In the genomic region with DNA sequence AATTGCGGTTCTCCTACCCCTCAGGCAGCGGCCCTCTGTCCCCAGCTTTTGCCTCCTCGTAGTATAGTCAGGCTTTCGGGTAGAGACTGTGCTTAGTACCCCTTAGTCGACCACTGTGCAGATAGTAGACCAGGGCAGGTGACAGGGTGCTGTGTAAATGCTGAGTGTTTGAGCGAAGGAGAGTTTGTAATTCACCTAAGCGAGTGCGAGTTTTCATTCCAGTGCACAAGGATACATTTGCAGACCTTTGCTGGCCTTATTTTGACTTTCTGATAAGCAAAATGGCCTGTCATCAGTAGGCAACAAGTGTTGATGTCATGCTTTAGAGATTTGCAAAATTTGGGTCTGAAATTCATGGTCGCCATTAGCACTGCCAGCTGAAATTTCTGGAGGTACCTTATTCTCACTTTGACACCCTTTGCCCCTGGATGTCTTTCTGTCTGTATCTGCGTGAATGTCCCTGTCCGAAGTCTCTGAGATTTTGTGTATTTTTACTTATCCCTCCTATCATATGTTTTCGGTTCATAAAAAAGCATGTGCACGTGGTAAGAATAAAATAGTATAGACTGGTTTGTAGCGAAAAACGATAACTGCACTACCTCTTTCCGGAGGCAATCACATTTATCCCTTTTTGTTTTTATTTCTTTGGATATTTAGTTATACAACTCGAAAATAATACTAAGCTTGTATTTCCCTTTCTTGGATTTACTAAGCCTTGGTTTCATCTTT, we compare ENCODE assay signal across 1 cellular context.
A peak's percentile ranks its signal among the peaks of the same experiment; 100 is the strongest.
TF ChIP-seq lines count a peak whose summit lies in the region.

No MANE protein-coding gene starts in this region.

TF ChIP-seq in HEK293, 187 proteins besides CTCF, POLR2A, EP300 and RAD21 (continued from another document):
- TF ChIP-seq ZNF777 (tag by site-specific recombination; IDR thresholded peaks at IDR 0.05; ENCODE audit: borderline replicate concordance) = no peak
- TF ChIP-seq ZNF571 (tag by site-specific recombination; IDR thresholded peaks at IDR 0.05) = no peak
- TF ChIP-seq ZNF2 (tag by site-specific recombination; IDR thresholded peaks at IDR 0.05) = 0 out of 2 replicates have a peak, but pooled peaks have one; percentile 44
- no peak for TF ChIP-seq MZF1 (tag by site-specific recombination; IDR thresholded peaks at IDR 0.05; ENCODE audit: borderline replicate concordance)
- TF ChIP-seq, protein P1, sequence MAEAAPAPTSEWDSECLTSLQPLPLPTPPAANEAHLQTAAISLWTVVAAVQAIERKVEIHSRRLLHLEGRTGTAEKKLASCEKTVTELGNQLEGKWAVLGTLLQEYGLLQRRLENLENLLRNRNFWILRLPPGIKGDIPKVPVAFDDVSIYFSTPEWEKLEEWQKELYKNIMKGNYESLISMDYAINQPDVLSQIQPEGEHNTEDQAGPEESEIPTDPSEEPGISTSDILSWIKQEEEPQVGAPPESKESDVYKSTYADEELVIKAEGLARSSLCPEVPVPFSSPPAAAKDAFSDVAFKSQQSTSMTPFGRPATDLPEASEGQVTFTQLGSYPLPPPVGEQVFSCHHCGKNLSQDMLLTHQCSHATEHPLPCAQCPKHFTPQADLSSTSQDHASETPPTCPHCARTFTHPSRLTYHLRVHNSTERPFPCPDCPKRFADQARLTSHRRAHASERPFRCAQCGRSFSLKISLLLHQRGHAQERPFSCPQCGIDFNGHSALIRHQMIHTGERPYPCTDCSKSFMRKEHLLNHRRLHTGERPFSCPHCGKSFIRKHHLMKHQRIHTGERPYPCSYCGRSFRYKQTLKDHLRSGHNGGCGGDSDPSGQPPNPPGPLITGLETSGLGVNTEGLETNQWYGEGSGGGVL (tag by site-specific recombination; IDR thresholded peaks at IDR 0.05) = no peak
- TF ChIP-seq ZNF354C (tag by site-specific recombination; IDR thresholded peaks at IDR 0.05; ENCODE audit: borderline replicate concordance, low read depth) = no peak
- peak; percentile 56; the same call in 1 of the 2 replicates for TF ChIP-seq SCRT1 (tag by site-specific recombination; IDR thresholded peaks at IDR 0.05; ENCODE audit: borderline replicate concordance)
- no peak for TF ChIP-seq ZNF292 (tag by site-specific recombination; IDR thresholded peaks at IDR 0.05; ENCODE audit: borderline replicate concordance, low read depth)
- peak; percentile 56; the same call in 1 of the 2 replicates for TF ChIP-seq YY1 (tag by site-specific recombination; IDR thresholded peaks at IDR 0.05)
- TF ChIP-seq, protein P2, sequence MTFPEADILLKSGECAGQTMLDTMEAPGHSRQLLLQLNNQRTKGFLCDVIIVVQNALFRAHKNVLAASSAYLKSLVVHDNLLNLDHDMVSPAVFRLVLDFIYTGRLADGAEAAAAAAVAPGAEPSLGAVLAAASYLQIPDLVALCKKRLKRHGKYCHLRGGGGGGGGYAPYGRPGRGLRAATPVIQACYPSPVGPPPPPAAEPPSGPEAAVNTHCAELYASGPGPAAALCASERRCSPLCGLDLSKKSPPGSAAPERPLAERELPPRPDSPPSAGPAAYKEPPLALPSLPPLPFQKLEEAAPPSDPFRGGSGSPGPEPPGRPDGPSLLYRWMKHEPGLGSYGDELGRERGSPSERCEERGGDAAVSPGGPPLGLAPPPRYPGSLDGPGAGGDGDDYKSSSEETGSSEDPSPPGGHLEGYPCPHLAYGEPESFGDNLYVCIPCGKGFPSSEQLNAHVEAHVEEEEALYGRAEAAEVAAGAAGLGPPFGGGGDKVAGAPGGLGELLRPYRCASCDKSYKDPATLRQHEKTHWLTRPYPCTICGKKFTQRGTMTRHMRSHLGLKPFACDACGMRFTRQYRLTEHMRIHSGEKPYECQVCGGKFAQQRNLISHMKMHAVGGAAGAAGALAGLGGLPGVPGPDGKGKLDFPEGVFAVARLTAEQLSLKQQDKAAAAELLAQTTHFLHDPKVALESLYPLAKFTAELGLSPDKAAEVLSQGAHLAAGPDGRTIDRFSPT (tag by site-specific recombination; IDR thresholded peaks at IDR 0.05) = no peak
- no peak for TF ChIP-seq WT1 (tag by site-specific recombination; IDR thresholded peaks at IDR 0.05)
- no peak for TF ChIP-seq ZBTB8A (tag by site-specific recombination; IDR thresholded peaks at IDR 0.05)
- no peak for TF ChIP-seq EGR2 (tag by site-specific recombination; IDR thresholded peaks at IDR 0.05; ENCODE audit: low read depth)
- TF ChIP-seq PRDM1 (tag by site-specific recombination; IDR thresholded peaks at IDR 0.05) = peak; percentile 90
- peak; percentile 17; the same call in 1 of the 2 replicates for TF ChIP-seq ZBTB20 (tag by site-specific recombination; IDR thresholded peaks at IDR 0.05)
- TF ChIP-seq, protein P3, sequence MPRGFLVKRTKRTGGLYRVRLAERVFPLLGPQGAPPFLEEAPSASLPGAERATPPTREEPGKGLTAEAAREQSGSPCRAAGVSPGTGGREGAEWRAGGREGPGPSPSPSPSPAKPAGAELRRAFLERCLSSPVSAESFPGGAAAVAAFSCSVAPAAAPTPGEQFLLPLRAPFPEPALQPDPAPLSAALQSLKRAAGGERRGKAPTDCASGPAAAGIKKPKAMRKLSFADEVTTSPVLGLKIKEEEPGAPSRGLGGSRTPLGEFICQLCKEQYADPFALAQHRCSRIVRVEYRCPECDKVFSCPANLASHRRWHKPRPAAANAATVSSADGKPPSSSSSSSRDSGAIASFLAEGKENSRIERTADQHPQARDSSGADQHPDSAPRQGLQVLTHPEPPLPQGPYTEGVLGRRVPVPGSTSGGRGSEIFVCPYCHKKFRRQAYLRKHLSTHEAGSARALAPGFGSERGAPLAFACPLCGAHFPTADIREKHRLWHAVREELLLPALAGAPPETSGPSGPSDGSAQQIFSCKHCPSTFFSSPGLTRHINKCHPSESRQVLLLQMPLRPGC (tag by site-specific recombination; IDR thresholded peaks at IDR 0.05) = no peak
- no peak for TF ChIP-seq ZBTB48 (tag by site-specific recombination; IDR thresholded peaks at IDR 0.05)
- TF ChIP-seq, protein P4, sequence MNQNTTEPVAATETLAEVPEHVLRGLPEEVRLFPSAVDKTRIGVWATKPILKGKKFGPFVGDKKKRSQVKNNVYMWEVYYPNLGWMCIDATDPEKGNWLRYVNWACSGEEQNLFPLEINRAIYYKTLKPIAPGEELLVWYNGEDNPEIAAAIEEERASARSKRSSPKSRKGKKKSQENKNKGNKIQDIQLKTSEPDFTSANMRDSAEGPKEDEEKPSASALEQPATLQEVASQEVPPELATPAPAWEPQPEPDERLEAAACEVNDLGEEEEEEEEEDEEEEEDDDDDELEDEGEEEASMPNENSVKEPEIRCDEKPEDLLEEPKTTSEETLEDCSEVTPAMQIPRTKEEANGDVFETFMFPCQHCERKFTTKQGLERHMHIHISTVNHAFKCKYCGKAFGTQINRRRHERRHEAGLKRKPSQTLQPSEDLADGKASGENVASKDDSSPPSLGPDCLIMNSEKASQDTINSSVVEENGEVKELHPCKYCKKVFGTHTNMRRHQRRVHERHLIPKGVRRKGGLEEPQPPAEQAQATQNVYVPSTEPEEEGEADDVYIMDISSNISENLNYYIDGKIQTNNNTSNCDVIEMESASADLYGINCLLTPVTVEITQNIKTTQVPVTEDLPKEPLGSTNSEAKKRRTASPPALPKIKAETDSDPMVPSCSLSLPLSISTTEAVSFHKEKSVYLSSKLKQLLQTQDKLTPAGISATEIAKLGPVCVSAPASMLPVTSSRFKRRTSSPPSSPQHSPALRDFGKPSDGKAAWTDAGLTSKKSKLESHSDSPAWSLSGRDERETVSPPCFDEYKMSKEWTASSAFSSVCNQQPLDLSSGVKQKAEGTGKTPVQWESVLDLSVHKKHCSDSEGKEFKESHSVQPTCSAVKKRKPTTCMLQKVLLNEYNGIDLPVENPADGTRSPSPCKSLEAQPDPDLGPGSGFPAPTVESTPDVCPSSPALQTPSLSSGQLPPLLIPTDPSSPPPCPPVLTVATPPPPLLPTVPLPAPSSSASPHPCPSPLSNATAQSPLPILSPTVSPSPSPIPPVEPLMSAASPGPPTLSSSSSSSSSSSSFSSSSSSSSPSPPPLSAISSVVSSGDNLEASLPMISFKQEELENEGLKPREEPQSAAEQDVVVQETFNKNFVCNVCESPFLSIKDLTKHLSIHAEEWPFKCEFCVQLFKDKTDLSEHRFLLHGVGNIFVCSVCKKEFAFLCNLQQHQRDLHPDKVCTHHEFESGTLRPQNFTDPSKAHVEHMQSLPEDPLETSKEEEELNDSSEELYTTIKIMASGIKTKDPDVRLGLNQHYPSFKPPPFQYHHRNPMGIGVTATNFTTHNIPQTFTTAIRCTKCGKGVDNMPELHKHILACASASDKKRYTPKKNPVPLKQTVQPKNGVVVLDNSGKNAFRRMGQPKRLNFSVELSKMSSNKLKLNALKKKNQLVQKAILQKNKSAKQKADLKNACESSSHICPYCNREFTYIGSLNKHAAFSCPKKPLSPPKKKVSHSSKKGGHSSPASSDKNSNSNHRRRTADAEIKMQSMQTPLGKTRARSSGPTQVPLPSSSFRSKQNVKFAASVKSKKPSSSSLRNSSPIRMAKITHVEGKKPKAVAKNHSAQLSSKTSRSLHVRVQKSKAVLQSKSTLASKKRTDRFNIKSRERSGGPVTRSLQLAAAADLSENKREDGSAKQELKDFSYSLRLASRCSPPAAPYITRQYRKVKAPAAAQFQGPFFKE (tag by site-specific recombination; IDR thresholded peaks at IDR 0.05; ENCODE audit: borderline replicate concordance) = no peak
- no peak for TF ChIP-seq ZNF707 (tag by site-specific recombination; IDR thresholded peaks at IDR 0.05)
- TF ChIP-seq ZNF785 (tag by site-specific recombination; IDR thresholded peaks at IDR 0.05) = no peak
- TF ChIP-seq, protein P5, sequence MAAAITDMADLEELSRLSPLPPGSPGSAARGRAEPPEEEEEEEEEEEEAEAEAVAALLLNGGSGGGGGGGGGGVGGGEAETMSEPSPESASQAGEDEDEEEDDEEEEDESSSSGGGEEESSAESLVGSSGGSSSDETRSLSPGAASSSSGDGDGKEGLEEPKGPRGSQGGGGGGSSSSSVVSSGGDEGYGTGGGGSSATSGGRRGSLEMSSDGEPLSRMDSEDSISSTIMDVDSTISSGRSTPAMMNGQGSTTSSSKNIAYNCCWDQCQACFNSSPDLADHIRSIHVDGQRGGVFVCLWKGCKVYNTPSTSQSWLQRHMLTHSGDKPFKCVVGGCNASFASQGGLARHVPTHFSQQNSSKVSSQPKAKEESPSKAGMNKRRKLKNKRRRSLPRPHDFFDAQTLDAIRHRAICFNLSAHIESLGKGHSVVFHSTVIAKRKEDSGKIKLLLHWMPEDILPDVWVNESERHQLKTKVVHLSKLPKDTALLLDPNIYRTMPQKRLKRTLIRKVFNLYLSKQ (tag by site-specific recombination; IDR thresholded peaks at IDR 0.05; ENCODE audit: borderline replicate concordance) = no peak
TF ChIP-seq in HEK293: peak in this region for 11.
